ENCODE assay signal across 24 cellular contexts in the genomic region with DNA sequence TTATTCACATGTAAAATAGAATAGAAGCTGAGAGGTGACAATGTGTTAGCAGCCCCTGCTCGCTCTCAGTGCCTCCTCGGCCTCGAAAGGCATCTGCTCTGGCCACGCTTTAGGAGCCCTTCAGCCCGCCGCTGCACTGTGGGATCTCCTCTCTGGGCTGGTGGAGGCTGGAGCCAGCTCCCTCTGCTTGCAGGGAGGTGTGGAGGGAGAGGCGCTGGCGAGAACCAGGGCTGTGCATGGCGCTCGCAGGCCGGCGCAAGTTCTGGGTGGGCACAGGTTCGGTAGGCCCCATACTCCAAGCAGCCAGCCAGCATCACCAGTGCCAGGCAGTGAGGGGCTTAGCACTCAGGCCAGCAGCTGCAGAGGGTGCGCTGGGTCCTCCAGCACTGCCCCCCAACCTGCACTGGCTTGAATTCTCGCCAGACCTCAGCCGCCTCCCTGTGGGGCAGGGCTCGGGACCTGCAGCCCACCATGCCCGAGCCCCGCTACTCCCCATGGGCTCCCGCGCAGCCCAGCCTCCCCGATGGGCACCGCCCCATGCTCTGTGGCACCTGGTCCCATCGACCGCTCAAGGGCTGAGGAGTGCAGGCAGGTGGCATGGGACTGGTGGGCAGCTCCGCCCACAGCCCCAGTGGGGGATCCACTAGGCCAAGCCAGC.
"Had no signal": no experiment of that assay in that cellular context is flagged by ENCODE, and none has a peak within 500 bp of the region (broad histone marks: within the 10 kb centered on the region; RNA-seq: fewer than 3 reads in every experiment).

No MANE protein-coding gene starts in this region.

- DNase-seq: activated B cell treated with CpG ODN at 0.5 μM for 24 hours; activated CD4-positive, alpha-beta T cell treated with anti-CD3 and anti-CD28 coated beads for 1 hour; activated CD4-positive, alpha-beta T cell treated with anti-CD3 and anti-CD28 coated beads, Interleukin-2, amount 10 ng/mL, durations not matched to agents 24 days and 14 days; activated CD4-positive, alpha-beta T cell treated with anti-CD3 and anti-CD28 coated beads, Interleukin-2, amount 50 U/mL, for 48 hours; activated CD8-positive, alpha-beta memory T cell treated with anti-CD3 and anti-CD28 coated beads, Interleukin-2, amount 10 ng/mL, durations not matched to agents 7 days and 5 days; activated effector memory CD4-positive, alpha-beta T cell treated with Interleukin-2 at 50 U/mL for 16 hours; activated naive CD4-positive, alpha-beta T cell; activated naive CD8-positive, alpha-beta T cell treated with anti-CD3 and anti-CD28 coated beads, Interleukin-2, amount 50 U/mL, for 24 hours; activated T-cell treated with anti-CD3 and anti-CD28 coated beads, Interleukin-2, amount 50 U/mL, for 24 hours; amniotic stem cell; IMR-90; Kasumi-1; KBM-7; NCI-H1048; NCI-H1417; NCI-H2029; NCI-H2107; NCI-H2171 treated with DMSO at 0.1 percent for 48 hours; NCI-H345; NCI-H510A; NCI-H526 treated with DMSO at 0.1 percent for 48 hours; NK-92 treated with Interleukin-12 subunit alpha and Interleukin-12 subunit beta, amount 100 ng/mL, for 24 hours; SHP77 treated with DMSO at 0.1 percent for 48 hours had no signal

- ATAC-seq: activated CD8-positive, alpha-beta memory T cell treated with anti-CD3 and anti-CD28 coated beads, Interleukin-2, amount 10 ng/mL, durations not matched to agents 7 days and 5 days; activated naive CD4-positive, alpha-beta T cell treated with anti-CD3 and anti-CD28 coated beads, Interleukin-2, amount 50 U/mL, for 72 hours; activated naive CD8-positive, alpha-beta T cell treated with anti-CD3 and anti-CD28 coated beads, Interleukin-2, amount 50 U/mL, for 24 hours had no signal
